8 cellular contexts compared by ENCODE assay signal in the genomic region with DNA sequence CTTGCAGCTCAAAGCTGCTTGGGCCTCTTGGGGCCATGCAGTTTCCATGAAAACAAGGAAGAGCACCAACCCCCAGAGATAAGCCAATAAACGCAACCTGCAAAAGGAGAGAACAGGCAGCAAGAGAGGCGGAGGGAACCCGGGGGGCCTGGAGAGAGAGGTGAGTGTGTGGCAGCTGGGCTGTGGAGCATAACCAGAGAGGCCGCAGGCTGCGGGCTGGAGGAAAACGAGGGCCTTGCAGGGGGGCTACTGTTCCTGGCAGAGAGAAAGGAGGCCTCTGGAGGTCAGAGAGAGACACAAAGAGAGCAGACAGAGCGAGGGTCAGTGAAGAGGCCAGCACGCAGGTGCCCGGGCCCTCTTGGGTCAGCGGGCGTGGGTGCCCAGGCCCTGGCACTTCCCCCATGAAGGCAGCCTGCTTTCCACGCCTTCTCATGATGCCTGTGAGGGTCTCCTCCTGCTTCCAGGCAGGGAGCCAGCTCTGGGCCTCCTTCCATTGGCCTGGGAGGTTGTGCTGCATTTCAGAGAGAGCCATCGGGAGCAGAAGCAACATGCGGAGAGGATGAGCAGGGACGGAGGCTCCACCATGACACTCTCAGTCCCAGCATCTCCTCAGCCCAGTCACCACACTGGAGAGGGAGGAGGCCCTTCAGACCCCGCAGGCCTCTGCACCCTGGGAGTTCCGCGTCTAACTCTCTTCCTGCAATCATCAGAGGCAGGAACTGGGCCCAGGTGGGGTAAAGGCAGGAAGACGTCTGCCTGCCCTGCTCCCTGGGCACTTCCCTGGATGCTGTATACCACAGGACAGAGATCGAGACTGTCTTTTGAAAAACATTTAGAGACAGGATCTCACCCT. TPM values are rescaled to one million over a fixed set of nuclear protein-coding genes. Genes with fewer than 3 reads are reported as not detected.
DNase-seq lines count a peak whose midpoint lies in the region; ATAC-seq, FAIRE-seq and TF ChIP-seq lines count a peak whose summit lies in the region.
"Not testable (repeated sequence)": the region's sequence is repeated elsewhere in the genome, so short reads cannot be mapped to it uniquely, and the experiment has no call there.

No MANE protein-coding gene starts in this region.

- not testable (repeated sequence) for BruUV-seq in A673 (replicated peaks; lab: Mats Ljungman, UMichigan)

- not testable (repeated sequence) for H3K27me3 ChIP-seq in A673 (replicated peaks; ENCODE audit: insufficient read depth, low read depth, low read length, poor library complexity); esophagus muscularis mucosa; small intestine (ENCODE audit: control insufficient read depth in 2 of 2, insufficient read depth in 2 of 2, low read length in 2 of 2)

- not testable (repeated sequence) for H3K27me3 Mint-ChIP-seq in activated naive CD8-positive, alpha-beta T cell treated with anti-CD3 and anti-CD28 coated beads for 36 hours; memory B cell

- H3K4me3 ChIP-seq in A673 (ENCODE audit: low read depth, low read length, poor library complexity, severe bottlenecking) (peak overlapping the region; percentile 98), esophagus muscularis mucosa (peak overlapping the region; percentile 88 to 93 (median 90)), small intestine (ENCODE audit: low read depth in 1 of 2, low read length in 2 of 2) (peak overlapping the region; percentile 56 to 59)

- ATAC-seq in GM18907 (IDR thresholded peaks at IDR 0.05; ENCODE audit: unreplicated experiment) = peak; percentile 11
- not testable (repeated sequence) for ATAC-seq in memory B cell (ENCODE audit: low read depth)

- not testable (repeated sequence) for TF ChIP-seq POLR2A in esophagus muscularis mucosa (IDR thresholded peaks at IDR 0.05; ENCODE audit: low read depth)

- intact Hi-C loops in A673 (cut with micrococcal nuclease; ENCODE audit: unreplicated experiment) = not testable (repeated sequence)
- intact Hi-C loops in esophagus muscularis mucosa (cut with DNase I) = loop anchor here (5.0 to 10.0 kb wide), 2 partner anchors 79 to 184 kb away; no protein-coding TSS in a partner anchor

- TF ChIP-seq CTCF in A673 (conservative IDR thresholded peaks at IDR 0.05; ENCODE audit: low read depth, low read length); esophagus muscularis mucosa (IDR thresholded peaks at IDR 0.05): not testable (repeated sequence)

- CTCF ChIA-PET in A673 (lab: Charles Lee) = not testable (repeated sequence)

- POLR2A ChIA-PET in A673 (lab: Charles Lee; ENCODE audit: low non-redundant PET) = not testable (repeated sequence)

- not testable (repeated sequence) for H3K4me1 ChIP-seq in A673 (ENCODE audit: insufficient read depth, low read length, poor library complexity, severe bottlenecking); small intestine (ENCODE audit: control insufficient read depth in 2 of 2, insufficient read depth in 1 of 2, low read depth in 1 of 2, low read length in 1 of 2)
- H3K4me1 ChIP-seq in esophagus muscularis mucosa = peaks cover 23 to 39% (median 33%) of the 10 kb centered on the region in 4 donors

- H3K27ac ChIP-seq in A673 (ENCODE audit: low read depth, low read length, poor library complexity, severe bottlenecking) (peak overlapping the region; percentile 94), esophagus muscularis mucosa (replicated peaks in 1 of 4) (peak overlapping the region in 2 of 4 donors; percentile 7 to 22), small intestine (ENCODE audit: low read depth in 1 of 2, low read length in 1 of 2) (peak overlapping the region in 1 of 2 donors; percentile 70)

- TF ChIP-seq EP300 in esophagus muscularis mucosa (IDR thresholded peaks at IDR 0.05) = not testable (repeated sequence)

- peaks cover 17% of the 10 kb centered on the region for H3K4me1 Mint-ChIP-seq in activated naive CD8-positive, alpha-beta T cell treated with anti-CD3 and anti-CD28 coated beads for 36 hours
- peaks cover 22% of the 10 kb centered on the region for H3K4me1 Mint-ChIP-seq in memory B cell

- not testable (repeated sequence) for H3K9me3 Mint-ChIP-seq in activated naive CD8-positive, alpha-beta T cell treated with anti-CD3 and anti-CD28 coated beads for 36 hours; memory B cell

- not testable (repeated sequence) for FAIRE-seq in small intestine (lab: Jason Lieb, UNC)

- H3K36me3 ChIP-seq in A673 (ENCODE audit: insufficient read depth, low read length, poor library complexity, severe bottlenecking); esophagus muscularis mucosa; small intestine (ENCODE audit: control insufficient read depth in 2 of 2, insufficient read depth in 2 of 2, low read length in 2 of 2): not testable (repeated sequence)

- not testable (repeated sequence) for H3K9me3 ChIP-seq in A673 (ENCODE audit: low read depth, low read length, poor library complexity, severe bottlenecking); esophagus muscularis mucosa; small intestine (ENCODE audit: control insufficient read depth, low read depth)

- H3K4me3 Mint-ChIP-seq in activated naive CD8-positive, alpha-beta T cell treated with anti-CD3 and anti-CD28 coated beads for 36 hours = peak overlapping the region; percentile 91
- H3K4me3 Mint-ChIP-seq in memory B cell = peak overlapping the region; percentile 87

- peaks cover 50% of the 10 kb centered on the region for H3K36me3 Mint-ChIP-seq in activated naive CD8-positive, alpha-beta T cell treated with anti-CD3 and anti-CD28 coated beads for 36 hours
- not testable (repeated sequence) for H3K36me3 Mint-ChIP-seq in memory B cell

- WGBS in esophagus muscularis mucosa = 68% methylated on average over 17 of the region's 20 CpGs
- 48 to 64% (median 55%) methylated on average over 17 to 20 of the region's 20 CpGs for WGBS in small intestine, 3 donors

- H3K27ac Mint-ChIP-seq in activated naive CD8-positive, alpha-beta T cell treated with anti-CD3 and anti-CD28 coated beads for 36 hours = peak overlapping the region; percentile 87
- peak overlapping the region; percentile 47 for H3K27ac Mint-ChIP-seq in memory B cell

- DNase-seq in A673 (ENCODE audit: low spot score); esophagus muscularis mucosa (ENCODE audit: extremely low spot score); memory B cell (ENCODE audit: low spot score in 2 of 2): not testable (repeated sequence)
- DNase-seq in NCI-H1694 treated with DMSO at 0.1 percent for 48 hours (lab: John Stamatoyannopoulos, UW) (peak; percentile 37), T-helper 9 cell (peak; percentile 15), small intestine (peak; percentile 30)
- peak; percentile 22 for DNase-seq in activated naive CD8-positive, alpha-beta T cell treated with anti-CD3 and anti-CD28 coated beads for 36 hours

RNA-seq across cellular contexts. Expression of gene MZT2A, which starts 1.4 kb away (rescaled TPM):
- total RNA-seq in A673 (2021) (126 and 149 TPM in 2 replicates), esophagus muscularis mucosa (100 to 1,000 TPM in 1 of 4 donors, 10 to 100 TPM in 3; 74.8 to 107 (median 88.9) TPM)
- 100 to 1,000 TPM; 191 to 205 TPM for total RNA-seq in activated naive CD8-positive, alpha-beta T cell treated with anti-CD3 and anti-CD28 coated beads for 36 hours
- 100 to 1,000 TPM; 148 to 176 (median 175) TPM for polyA plus RNA-seq in small intestine

RNA-seq across cellular contexts. Expression of gene TUBA3D, which starts 14.9 kb away (rescaled TPM):
- not detected in 2 replicates for total RNA-seq in A673 (2021)
- not detected for total RNA-seq in activated naive CD8-positive, alpha-beta T cell treated with anti-CD3 and anti-CD28 coated beads for 36 hours
- not detected for total RNA-seq in esophagus muscularis mucosa
- 1 to 10 TPM in 2 of 3 donors, under 1 TPM in 1; 0.04 to 6.8 (median 3.8) TPM for polyA plus RNA-seq in small intestine

RNA-seq across cellular contexts. Expression of gene CCDC74A, which starts 36.8 kb away (rescaled TPM):
- total RNA-seq in A673 (2021) (7.0 and 11.0 TPM in 2 replicates), esophagus muscularis mucosa (1 to 10 TPM; 4.2 to 8.5 (median 7.2) TPM)
- 1 to 10 TPM; 7.1 to 8.2 TPM for total RNA-seq in activated naive CD8-positive, alpha-beta T cell treated with anti-CD3 and anti-CD28 coated beads for 36 hours
- polyA plus RNA-seq in small intestine = 1 to 10 TPM in 1 of 3 donors, under 1 TPM in 1, not detected in 1; 0.89 to 1.9 TPM
